1 cellular context compared by ENCODE assay signal in the genomic region with DNA sequence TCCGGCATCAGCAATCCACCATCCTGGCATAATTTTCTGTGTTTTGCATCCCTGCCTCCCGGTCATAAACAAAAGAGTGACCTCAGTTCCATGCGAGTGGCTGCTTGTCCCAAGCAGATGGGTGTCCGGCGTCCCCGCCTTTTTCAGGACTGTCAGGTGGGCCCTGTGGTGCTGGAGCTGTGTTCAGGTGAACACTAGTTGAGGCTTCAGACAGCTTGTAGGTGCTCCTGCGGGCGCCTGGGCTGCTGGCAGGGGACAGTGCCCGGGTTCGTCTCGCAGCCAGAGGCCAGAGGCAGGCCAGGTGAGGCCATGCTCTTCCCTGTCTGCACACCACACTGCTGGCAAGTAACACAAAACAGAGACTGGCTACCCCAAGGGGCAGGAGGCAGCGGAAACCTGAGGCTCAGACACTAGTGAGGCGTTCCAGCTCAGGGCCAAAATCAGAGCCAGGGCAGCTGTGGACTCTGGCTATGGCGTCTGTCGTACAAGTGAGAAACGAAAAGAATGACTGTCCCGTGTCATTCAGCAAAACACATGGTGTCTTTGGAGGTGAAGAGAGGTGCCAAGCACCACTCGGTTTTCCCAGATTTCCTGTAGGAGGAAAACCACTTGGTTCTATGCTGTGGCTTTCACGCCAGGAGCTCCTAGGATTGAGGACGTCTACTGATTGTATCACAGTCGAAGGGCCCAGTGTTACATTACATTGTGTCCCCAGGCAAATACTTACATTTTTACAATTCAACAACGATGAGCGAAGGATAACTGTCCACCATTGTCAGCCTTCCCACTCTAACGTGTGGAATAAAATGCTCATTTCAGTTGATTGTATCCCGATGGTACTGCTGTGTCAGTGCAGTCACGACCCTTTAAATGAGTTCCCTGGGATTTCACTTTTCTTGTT.
TF ChIP-seq lines count a peak whose summit lies in the region.

No MANE protein-coding gene starts in this region.

TF ChIP-seq in H1, 55 proteins besides CTCF, POLR2A, EP300 and RAD21:
- TF ChIP-seq TEAD4 (IDR thresholded peaks at IDR 0.05; ENCODE audit: low read depth, low read length), result no peak
- TF ChIP-seq JUN (IDR thresholded peaks at IDR 0.05; ENCODE audit: low read depth, low read length), result no peak
- TF ChIP-seq CEBPB (IDR thresholded peaks at IDR 0.05; ENCODE audit: low read depth, low read length), result no peak
- TF ChIP-seq, protein P1, sequence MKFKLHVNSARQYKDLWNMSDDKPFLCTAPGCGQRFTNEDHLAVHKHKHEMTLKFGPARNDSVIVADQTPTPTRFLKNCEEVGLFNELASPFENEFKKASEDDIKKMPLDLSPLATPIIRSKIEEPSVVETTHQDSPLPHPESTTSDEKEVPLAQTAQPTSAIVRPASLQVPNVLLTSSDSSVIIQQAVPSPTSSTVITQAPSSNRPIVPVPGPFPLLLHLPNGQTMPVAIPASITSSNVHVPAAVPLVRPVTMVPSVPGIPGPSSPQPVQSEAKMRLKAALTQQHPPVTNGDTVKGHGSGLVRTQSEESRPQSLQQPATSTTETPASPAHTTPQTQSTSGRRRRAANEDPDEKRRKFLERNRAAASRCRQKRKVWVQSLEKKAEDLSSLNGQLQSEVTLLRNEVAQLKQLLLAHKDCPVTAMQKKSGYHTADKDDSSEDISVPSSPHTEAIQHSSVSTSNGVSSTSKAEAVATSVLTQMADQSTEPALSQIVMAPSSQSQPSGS (IDR thresholded peaks at IDR 0.05; ENCODE audit: low read length), result no peak
- no peak for TF ChIP-seq SIX5 (IDR thresholded peaks at IDR 0.05; ENCODE audit: low read depth, low read length)
TF ChIP-seq in H1: peak in this region for 0.
